Comparison of ENCODE assay signal across 8 cellular contexts in the genomic region with DNA sequence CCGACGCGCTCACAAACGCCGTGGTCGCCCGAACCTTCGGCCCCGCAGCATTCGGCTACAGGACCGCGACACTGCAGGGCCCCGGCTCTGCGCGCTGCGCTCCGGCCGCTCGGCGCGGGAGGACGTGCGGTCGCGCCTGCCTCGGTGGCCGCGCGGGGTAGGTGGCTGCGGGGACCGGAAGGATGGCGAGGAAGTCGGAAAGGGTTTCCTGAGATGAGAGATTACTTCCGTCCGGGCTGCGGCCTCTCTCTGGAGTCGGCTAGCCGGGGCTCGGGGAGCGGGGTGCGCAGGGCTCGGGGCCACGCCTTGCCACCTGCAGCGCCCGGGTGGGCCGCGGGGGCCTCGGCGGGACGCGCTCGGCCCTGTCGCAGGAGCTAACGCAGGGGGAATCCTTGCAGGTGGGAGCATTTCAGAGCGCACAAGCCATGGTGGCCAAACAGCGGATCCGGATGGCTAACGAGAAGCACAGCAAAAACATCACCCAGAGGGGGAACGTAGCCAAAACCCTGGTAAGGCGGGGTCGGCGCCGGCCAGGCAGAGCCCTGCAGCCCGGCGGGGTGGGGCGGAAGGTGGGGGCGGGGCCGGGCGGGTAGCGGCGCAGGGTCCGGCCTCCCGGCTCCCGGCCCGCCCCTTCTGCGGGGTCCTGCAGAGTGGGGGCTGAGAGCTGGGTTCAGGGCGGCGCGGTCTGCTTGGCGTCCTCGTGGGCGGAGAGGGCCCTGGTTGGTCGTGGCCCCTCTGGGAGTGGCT. TPM values are rescaled to one million over a fixed set of nuclear protein-coding genes. Genes with fewer than 3 reads are reported as not detected.
DNase-seq lines count a peak whose midpoint lies in the region; ATAC-seq and TF ChIP-seq lines count a peak whose summit lies in the region.

A gene (plus strand): TSS at position 224 of the 747 bp plus-strand sequence. CDS start 202 bp downstream, at position 426.

- no peak for TF ChIP-seq POLR2A in esophagus muscularis mucosa (IDR thresholded peaks at IDR 0.05; ENCODE audit: low read depth)

- H3K9me3 Mint-ChIP-seq in naive B cell = peaks cover 0 to 2% (median 0%) of the 10 kb centered on the region in 7 donors

- 2% methylated on average over 10 of the region's 83 CpGs for WGBS in esophagus muscularis mucosa

- H3K36me3 ChIP-seq in esophagus muscularis mucosa = no peaks in the 10 kb centered on the region

- peak within 1 kb of the TSS; percentile 49 to 75 (median 61) for H3K4me3 Mint-ChIP-seq in naive B cell

- H3K27ac Mint-ChIP-seq in naive B cell = peak within 1 kb of the TSS in 1 of 6 donors; percentile 76

- peak within 1 kb of the TSS; percentile 72 to 82 (median 74) for H3K27ac ChIP-seq in esophagus muscularis mucosa (replicated peaks in 1 of 4)

- H3K27me3 ChIP-seq in esophagus muscularis mucosa = no peaks in the 10 kb centered on the region

- intact Hi-C loops in esophagus muscularis mucosa (cut with DNase I) = no loop called here

- no peaks in the 10 kb centered on the region for H3K9me3 ChIP-seq in esophagus muscularis mucosa

- TF ChIP-seq EP300 in esophagus muscularis mucosa (IDR thresholded peaks at IDR 0.05) = no peak

- peaks cover 0 to 6% (median 0%) of the 10 kb centered on the region in 3 donors for H3K4me1 Mint-ChIP-seq in naive B cell

- TF ChIP-seq CTCF in esophagus muscularis mucosa (IDR thresholded peaks at IDR 0.05) = peak in 1 of 3 experiments; percentile 7

- peak; percentile 27 for DNase-seq in EH (ENCODE audit: low read depth)
- DNase-seq in SHP77 treated with DMSO at 0.1 percent for 48 hours (lab: John Stamatoyannopoulos, UW) = peak; percentile 24
- DNase-seq in esophagus muscularis mucosa (ENCODE audit: extremely low spot score) = no peak
- peak; percentile 3 for DNase-seq in naive B cell
- DNase-seq in SIG-M5 treated with dmso at 0.1 percent for 504 hours (lab: John Stamatoyannopoulos, UW; ENCODE audit: unreplicated experiment) = no peak
- no peak for DNase-seq in Kasumi-1 (lab: John Stamatoyannopoulos, UW)

- peaks cover 8 to 26% (median 19%) of the 10 kb centered on the region in 4 donors for H3K4me1 ChIP-seq in esophagus muscularis mucosa

- ATAC-seq in naive B cell (ENCODE audit: low read depth in 2 of 2) (peak; percentile 38 to 51), GM21390 (IDR thresholded peaks at IDR 0.05; ENCODE audit: unreplicated experiment) (no peak), GM21515 (IDR thresholded peaks at IDR 0.05; ENCODE audit: unreplicated experiment) (no peak)

- H3K4me3 ChIP-seq in esophagus muscularis mucosa = peak within 1 kb of the TSS; percentile 69 to 78 (median 75)

- no peaks in the 10 kb centered on the region for H3K36me3 Mint-ChIP-seq in naive B cell

- peaks cover 18 to 38% (median 28%) of the 10 kb centered on the region in 3 donors for H3K27me3 Mint-ChIP-seq in naive B cell

RNA-seq across cellular contexts. Expression of the gene that starts here (rescaled TPM):
- 1 to 10 TPM; 5.8 to 9.5 (median 7.4) TPM for total RNA-seq in esophagus muscularis mucosa
- polyA plus RNA-seq in naive B cell (ENCODE audit: low read depth in 6 of 6) = under 1 TPM in 1 of 6 donors, not detected in 5; 0.52 TPM

Comparison
In these comparisons a context has a peak if more than half of its experiments do, and no peak if none do; other contexts are left out.
1. Peak in DNase-seq and ATAC-seq in naive B cell; RNA of the gene not detected or under 1 TPM.
2. DNase-seq: peak in EH (single experiment) and SHP77 treated with DMSO at 0.1 percent for 48 hours (single experiment); none in esophagus muscularis mucosa (single experiment), SIG-M5 treated with dmso at 0.1 percent for 504 hours (single experiment) and Kasumi-1 (0 of 2).